Comparison of ENCODE assay signal across 1 cellular context in genomic region chr5:132854301-132854700, GRCh38.
TF ChIP-seq lines count a peak whose summit lies in the region.

No MANE protein-coding gene starts in this region.

TF ChIP-seq in K562, 482 proteins besides CTCF, POLR2A, EP300 and RAD21:
- no peak for TF ChIP-seq STAT5A (IDR thresholded peaks at IDR 0.05; ENCODE audit: borderline replicate concordance, low read length)
- TF ChIP-seq PHF8 (IDR thresholded peaks at IDR 0.05; ENCODE audit: borderline replicate concordance, low read length), result no peak
- no peak for TF ChIP-seq ZBTB1 (CRISPR knock-in tag; IDR thresholded peaks at IDR 0.05; ENCODE audit: borderline replicate concordance, low read depth)
- no peak for TF ChIP-seq PTTG1 (tag; IDR thresholded peaks at IDR 0.05; ENCODE audit: low read depth)
- TF ChIP-seq THAP7 (CRISPR knock-in tag; IDR thresholded peaks at IDR 0.05), result no peak
- TF ChIP-seq ZFP1 (CRISPR knock-in tag; IDR thresholded peaks at IDR 0.05), result no peak
- 0 out of 4 replicates have a peak, but pooled peaks of 1 of the 2 experiments have one; percentile 14 for TF ChIP-seq KDM1A (IDR thresholded peaks at IDR 0.05)
- no peak for TF ChIP-seq NCOA1 (IDR thresholded peaks at IDR 0.05; ENCODE audit: low read depth)
